Comparison of ENCODE assay signal across 1 cellular context in the genomic region with DNA sequence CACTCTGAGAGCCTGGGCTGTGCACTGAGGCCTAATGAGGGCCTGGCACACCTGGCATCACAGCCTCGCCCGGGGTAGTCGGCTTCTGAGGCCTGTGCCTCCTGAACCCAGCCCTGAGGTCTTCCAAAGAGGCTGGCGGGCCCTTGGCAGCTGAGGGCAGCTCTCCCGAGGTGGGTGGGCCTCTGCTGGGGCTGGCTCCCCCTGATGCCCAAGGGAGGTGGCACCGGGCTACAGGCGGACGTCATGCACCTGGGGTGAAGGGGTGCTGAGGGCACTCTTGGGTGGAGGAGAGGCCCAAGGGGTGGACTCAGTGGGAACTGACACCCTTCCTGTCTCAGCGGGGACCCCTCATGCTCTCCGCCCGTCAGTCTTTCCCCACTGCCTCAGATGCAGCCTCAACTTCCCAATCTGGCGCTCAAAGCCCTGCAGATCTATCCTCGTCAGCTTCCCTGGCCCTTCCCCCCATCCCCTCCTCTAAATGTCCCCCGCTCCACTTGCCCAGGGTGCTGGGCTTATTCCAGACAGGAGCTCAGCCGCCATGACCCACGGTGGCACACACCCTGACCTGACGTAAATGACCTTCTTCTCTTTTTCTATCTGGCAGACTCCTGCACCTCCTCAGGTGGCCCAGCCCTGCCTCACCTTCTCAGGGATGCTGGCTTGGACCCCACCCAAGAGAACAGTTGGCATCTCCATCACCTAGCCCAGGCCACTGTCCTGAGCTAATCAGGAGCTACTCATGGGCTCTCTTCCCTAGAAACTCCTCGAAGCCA.
TF ChIP-seq lines count a peak whose summit lies in the region.

No MANE protein-coding gene starts in this region.

TF ChIP-seq in SK-N-SH, 30 proteins besides CTCF, POLR2A, EP300 and RAD21 (continued from another document):
- no peak for TF ChIP-seq ZBTB33 (IDR thresholded peaks at IDR 0.05; ENCODE audit: borderline replicate concordance, low read depth)
- no peak for TF ChIP-seq FOSL2 (IDR thresholded peaks at IDR 0.05; ENCODE audit: borderline replicate concordance, low read depth)
- no peak for TF ChIP-seq TAF1 (IDR thresholded peaks at IDR 0.05; ENCODE audit: borderline replicate concordance, low read depth, low read length)
- TF ChIP-seq, protein P1, sequence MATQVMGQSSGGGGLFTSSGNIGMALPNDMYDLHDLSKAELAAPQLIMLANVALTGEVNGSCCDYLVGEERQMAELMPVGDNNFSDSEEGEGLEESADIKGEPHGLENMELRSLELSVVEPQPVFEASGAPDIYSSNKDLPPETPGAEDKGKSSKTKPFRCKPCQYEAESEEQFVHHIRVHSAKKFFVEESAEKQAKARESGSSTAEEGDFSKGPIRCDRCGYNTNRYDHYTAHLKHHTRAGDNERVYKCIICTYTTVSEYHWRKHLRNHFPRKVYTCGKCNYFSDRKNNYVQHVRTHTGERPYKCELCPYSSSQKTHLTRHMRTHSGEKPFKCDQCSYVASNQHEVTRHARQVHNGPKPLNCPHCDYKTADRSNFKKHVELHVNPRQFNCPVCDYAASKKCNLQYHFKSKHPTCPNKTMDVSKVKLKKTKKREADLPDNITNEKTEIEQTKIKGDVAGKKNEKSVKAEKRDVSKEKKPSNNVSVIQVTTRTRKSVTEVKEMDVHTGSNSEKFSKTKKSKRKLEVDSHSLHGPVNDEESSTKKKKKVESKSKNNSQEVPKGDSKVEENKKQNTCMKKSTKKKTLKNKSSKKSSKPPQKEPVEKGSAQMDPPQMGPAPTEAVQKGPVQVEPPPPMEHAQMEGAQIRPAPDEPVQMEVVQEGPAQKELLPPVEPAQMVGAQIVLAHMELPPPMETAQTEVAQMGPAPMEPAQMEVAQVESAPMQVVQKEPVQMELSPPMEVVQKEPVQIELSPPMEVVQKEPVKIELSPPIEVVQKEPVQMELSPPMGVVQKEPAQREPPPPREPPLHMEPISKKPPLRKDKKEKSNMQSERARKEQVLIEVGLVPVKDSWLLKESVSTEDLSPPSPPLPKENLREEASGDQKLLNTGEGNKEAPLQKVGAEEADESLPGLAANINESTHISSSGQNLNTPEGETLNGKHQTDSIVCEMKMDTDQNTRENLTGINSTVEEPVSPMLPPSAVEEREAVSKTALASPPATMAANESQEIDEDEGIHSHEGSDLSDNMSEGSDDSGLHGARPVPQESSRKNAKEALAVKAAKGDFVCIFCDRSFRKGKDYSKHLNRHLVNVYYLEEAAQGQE (IDR thresholded peaks at IDR 0.05; ENCODE audit: low read depth, low read length): no peak
- TF ChIP-seq RXRA (IDR thresholded peaks at IDR 0.05; ENCODE audit: borderline replicate concordance, low read depth): no peak
- TF ChIP-seq MEF2A (IDR thresholded peaks at IDR 0.05; ENCODE audit: borderline replicate concordance, low read depth): no peak
- no peak for TF ChIP-seq MAX (IDR thresholded peaks at IDR 0.05; ENCODE audit: low read depth)
- TF ChIP-seq, protein P2, sequence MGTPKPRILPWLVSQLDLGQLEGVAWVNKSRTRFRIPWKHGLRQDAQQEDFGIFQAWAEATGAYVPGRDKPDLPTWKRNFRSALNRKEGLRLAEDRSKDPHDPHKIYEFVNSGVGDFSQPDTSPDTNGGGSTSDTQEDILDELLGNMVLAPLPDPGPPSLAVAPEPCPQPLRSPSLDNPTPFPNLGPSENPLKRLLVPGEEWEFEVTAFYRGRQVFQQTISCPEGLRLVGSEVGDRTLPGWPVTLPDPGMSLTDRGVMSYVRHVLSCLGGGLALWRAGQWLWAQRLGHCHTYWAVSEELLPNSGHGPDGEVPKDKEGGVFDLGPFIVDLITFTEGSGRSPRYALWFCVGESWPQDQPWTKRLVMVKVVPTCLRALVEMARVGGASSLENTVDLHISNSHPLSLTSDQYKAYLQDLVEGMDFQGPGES (IDR thresholded peaks at IDR 0.05; ENCODE audit: low read depth, low read length): no peak
- TF ChIP-seq CHD2 (IDR thresholded peaks at IDR 0.05; ENCODE audit: low read length, partially characterized antibody): no peak
- no peak for TF ChIP-seq NRF1 (IDR thresholded peaks at IDR 0.05; ENCODE audit: low read depth, low read length)
TF ChIP-seq in SK-N-SH: peak in this region for 0.
